In the genomic region with DNA sequence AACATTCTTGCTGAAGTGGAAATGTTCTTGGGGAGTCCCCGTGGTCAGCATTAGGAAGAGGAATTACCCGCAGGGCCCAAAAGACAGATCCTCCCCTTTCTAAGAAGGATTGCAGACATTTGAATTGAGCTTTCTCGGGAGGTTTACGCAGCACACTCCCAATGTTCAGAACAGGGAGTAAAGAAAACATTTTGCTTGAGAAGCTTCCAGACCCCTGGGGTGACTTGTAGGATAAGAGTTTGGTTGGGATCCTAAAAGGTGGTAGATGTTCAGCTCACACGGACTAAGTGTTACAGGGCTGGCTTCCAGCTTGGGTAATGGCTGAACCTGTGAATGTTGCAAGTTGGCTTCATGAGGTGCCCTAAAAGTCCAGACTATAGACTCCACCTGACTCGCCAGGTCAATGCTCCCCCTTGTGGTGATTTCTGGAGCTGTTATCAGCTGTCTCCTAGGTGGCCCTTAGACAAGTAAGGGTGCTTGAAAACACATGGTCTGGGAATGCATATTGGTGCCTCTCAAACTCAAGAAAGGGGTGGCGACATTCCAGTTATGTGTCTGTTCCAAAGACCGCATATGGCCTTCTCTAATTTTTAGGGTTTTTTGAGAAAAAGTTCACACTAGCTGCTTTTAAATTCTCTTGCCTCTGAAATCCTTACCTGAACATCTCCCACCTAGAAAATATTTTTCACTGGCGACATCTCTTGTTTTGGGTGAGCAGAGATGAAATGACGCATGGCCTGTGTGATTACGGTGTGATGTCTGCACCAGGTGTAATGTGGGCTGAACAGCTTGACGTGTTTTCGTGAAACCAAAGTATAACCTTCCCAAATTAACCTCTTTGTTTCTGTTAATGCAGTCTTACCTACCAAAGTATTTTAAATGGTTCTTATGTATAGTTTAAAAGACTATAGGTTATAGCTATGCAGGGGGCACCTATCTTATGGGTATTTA, we compare ENCODE assay signal across 9 cellular contexts.
DNase-seq lines count a peak whose midpoint lies in the region; ATAC-seq and TF ChIP-seq lines count a peak whose summit lies in the region.
"Had no signal": no experiment of that assay in that cellular context is flagged by ENCODE, and none has a peak within 500 bp of the region (broad histone marks: within the 10 kb centered on the region; RNA-seq: fewer than 3 reads in every experiment).

No MANE protein-coding gene starts in this region.

- WGBS in aorta, 2 donors, result 57 to 61% methylated on average over 13 of the region's 13 CpGs

- no peaks in the 10 kb centered on the region for H3K9me3 Mint-ChIP-seq in CD14-positive monocyte

- H3K4me3 ChIP-seq in OCI-LY3 (ENCODE audit: low read length), result 0 out of 2 replicates have a peak overlapping the region, but pooled peaks have one; percentile 9
- no peak overlapping the region for H3K4me3 ChIP-seq in foreskin fibroblast (ENCODE audit: low read depth in 1 of 2, low read length in 2 of 2)
- H3K4me3 ChIP-seq in aorta (ENCODE audit: low read length in 2 of 2), result no peak overlapping the region
- H3K4me3 ChIP-seq: SK-N-MC had no signal

- H3K27me3 ChIP-seq in OCI-LY3 (ENCODE audit: low read depth, low read length) (peaks cover 12% of the 10 kb centered on the region), aorta (ENCODE audit: control insufficient read depth in 1 of 2, insufficient read depth in 2 of 2, low read length in 1 of 2) (no peaks in the 10 kb centered on the region)

- H3K36me3 Mint-ChIP-seq in CD14-positive monocyte, result no peaks in the 10 kb centered on the region

- peak; percentile 92 for ATAC-seq in GM18909 (IDR thresholded peaks at IDR 0.05; ENCODE audit: poor library complexity, unreplicated experiment)
- ATAC-seq in HG03159 (IDR thresholded peaks at IDR 0.05; ENCODE audit: unreplicated experiment), result peak; percentile 83
- peak; percentile 75 for ATAC-seq in aorta (ENCODE audit: low FRiP score)

- H3K27me3 Mint-ChIP-seq in CD14-positive monocyte (ENCODE audit: low read depth in 3 of 3), result peaks cover 0 to 2% (median 1%) of the 10 kb centered on the region in 3 donors

- H4K20me1 ChIP-seq in OCI-LY3 (ENCODE audit: insufficient read depth, low read length), result no peaks in the 10 kb centered on the region

- no peak overlapping the region for H3K27ac Mint-ChIP-seq in CD14-positive monocyte

- H3K4me3 Mint-ChIP-seq in CD14-positive monocyte, result no peak overlapping the region

- H3K4me1 Mint-ChIP-seq in CD14-positive monocyte, result no peaks in the 10 kb centered on the region

- H3K79me2 ChIP-seq in OCI-LY3 (ENCODE audit: low read length), result no peaks in the 10 kb centered on the region

- H3K36me3 ChIP-seq in OCI-LY3 (replicated peaks; ENCODE audit: low read depth, low read length) (no peaks in the 10 kb centered on the region), aorta (ENCODE audit: control insufficient read depth in 1 of 2, insufficient read depth in 2 of 2, low read length in 1 of 2) (no peaks in the 10 kb centered on the region)

- H3K4me1 ChIP-seq in OCI-LY3 (ENCODE audit: low read length), result peaks cover 11% of the 10 kb centered on the region
- H3K4me1 ChIP-seq in aorta (ENCODE audit: control insufficient read depth in 1 of 2, insufficient read depth in 2 of 2, low read length in 2 of 2), result peaks cover 0 to 2% of the 10 kb centered on the region in 2 donors

- H3K9me3 ChIP-seq in OCI-LY3 (ENCODE audit: insufficient read depth, low read length) (no peaks in the 10 kb centered on the region), aorta (ENCODE audit: control insufficient read depth, low read length) (no peaks in the 10 kb centered on the region)

- H3K4me2 ChIP-seq in OCI-LY3 (ENCODE audit: low read length), result peak overlapping the region; percentile 43

- H3K27ac ChIP-seq in OCI-LY3 (ENCODE audit: low read length) (no peak overlapping the region), aorta (ENCODE audit: low read depth in 1 of 2, low read length in 2 of 2) (no peak overlapping the region)
- H3K27ac ChIP-seq: SK-N-MC had no signal

- TF ChIP-seq CTCF in CD14-positive monocyte (IDR thresholded peaks at IDR 0.05), result peak; percentile 81
- TF ChIP-seq CTCF in OCI-LY3 (IDR thresholded peaks at IDR 0.05; ENCODE audit: low read depth, low read length), result peak; percentile 96
- TF ChIP-seq CTCF in foreskin fibroblast (IDR thresholded peaks at IDR 0.05; ENCODE audit: low read depth, low read length), result peak; percentile 83

- peak overlapping the region; percentile 50; the same call in 1 of the 2 replicates for H2AFZ ChIP-seq in OCI-LY3 (ENCODE audit: low read depth, low read length)

- H3K9ac ChIP-seq in OCI-LY3 (ENCODE audit: low read length), result no peak overlapping the region

- intact Hi-C loops in CD14-positive monocyte (cut with micrococcal nuclease) (loop anchor here (5.0 kb wide), 3 partner anchors 545 to 570 kb away; no protein-coding TSS in a partner anchor), posterior cingulate gyrus (cut with DNase I) (loop anchor here (5.0 kb wide), 1 partner anchor 565 kb away; no protein-coding TSS in a partner anchor), aorta (cut with DNase I) (loop anchor here in 1 of 2 donors (5.0 kb wide), 1 partner anchor 545 kb away; no protein-coding TSS in a partner anchor)

- DNase-seq in CD14-positive monocyte (ENCODE audit: low spot score), result peak; percentile 56
- DNase-seq in activated T-cell treated with anti-CD3 and anti-CD28 coated beads, Interleukin-2, amount 50 U/mL, for 48 hours, result peak; percentile 75
- peak; percentile 33 to 76 for DNase-seq in foreskin fibroblast
- DNase-seq in posterior cingulate gyrus, result peak in 6 of 10 donors; percentile 12 to 81 (median 50)
- DNase-seq in aorta, result peak in 1 of 2 donors; percentile 76
